Comparison of ENCODE assay signal across 20 cellular contexts in genomic region chr10:98456043-98456570, GRCh38. TPM values are rescaled to one million over a fixed set of nuclear protein-coding genes. Genes with fewer than 3 reads are reported as not detected.
DNase-seq lines count a peak whose midpoint lies in the region; ATAC-seq, FAIRE-seq and TF ChIP-seq lines count a peak whose summit lies in the region.
"Had no signal": no experiment of that assay in that cellular context is flagged by ENCODE, and none has a peak within 500 bp of the region (broad histone marks: within the 10 kb centered on the region; RNA-seq: fewer than 3 reads in every experiment).

No MANE protein-coding gene starts in this region.

- 96% methylated on average over 3 of the region's 4 CpGs for WGBS in esophagus muscularis mucosa

- H3K4me3 ChIP-seq in HEK293 (ENCODE audit: low read depth, low read length) (no peak overlapping the region), esophagus muscularis mucosa (no peak overlapping the region), Peyer's patch (no peak overlapping the region), upper lobe of right lung (no peak overlapping the region)
- H3K4me3 ChIP-seq: GM12878, HAP-1, K562, SJSA1 had no signal

- no peaks in the 10 kb centered on the region for H3K27me3 ChIP-seq in esophagus muscularis mucosa
- no peaks in the 10 kb centered on the region for H3K27me3 ChIP-seq in Peyer's patch
- H3K27me3 ChIP-seq in upper lobe of right lung = peaks cover 5% of the 10 kb centered on the region

- no peaks in the 10 kb centered on the region for H3K4me1 ChIP-seq in HEK293 (ENCODE audit: control insufficient read depth, insufficient read depth, low read length)
- H3K4me1 ChIP-seq in esophagus muscularis mucosa = peaks cover 6 to 10% (median 9%) of the 10 kb centered on the region in 4 donors
- no peaks in the 10 kb centered on the region for H3K4me1 ChIP-seq in Peyer's patch
- H3K4me1 ChIP-seq in upper lobe of right lung = peaks cover 4% of the 10 kb centered on the region
- H3K4me1 ChIP-seq: HAP-1 had no signal

- POLR2A ChIA-PET in HEK293 (lab: Yijun Ruan, JAX) = no interaction called here

- TF ChIP-seq CTCF in HEK293 (tag by site-specific recombination; IDR thresholded peaks at IDR 0.05) (no peak), esophagus muscularis mucosa (IDR thresholded peaks at IDR 0.05) (no peak), Peyer's patch (IDR thresholded peaks at IDR 0.05) (no peak), upper lobe of right lung (IDR thresholded peaks at IDR 0.05) (no peak)

- CTCF ChIA-PET in HEK293 (lab: Yijun Ruan, JAX) = interaction anchor here (1.2 to 2.4 kb wide), 2 partner anchors 11 to 31 kb away, joined by 5 to 6 read pairs; no protein-coding TSS in a partner anchor

- TF ChIP-seq EP300 in esophagus muscularis mucosa (IDR thresholded peaks at IDR 0.05) = no peak

- no peak for FAIRE-seq in H54 (lab: Jason Lieb, UNC)
- FAIRE-seq: A204.1, GM12878, K562 had no signal

- DNase-seq in COLO668 (lab: John Stamatoyannopoulos, UW; ENCODE audit: unreplicated experiment) (peak; percentile 31), NCI-H345 treated with DMSO at 0.1 percent for 48 hours (lab: John Stamatoyannopoulos, UW; ENCODE audit: unreplicated experiment) (peak; percentile 52), esophagus muscularis mucosa (ENCODE audit: extremely low spot score) (peak; percentile 26), H54 (ENCODE audit: insufficient read length, low spot score) (no peak), Peyer's patch (no peak), NCI-H82 treated with DMSO at 0.1 percent for 48 hours (lab: John Stamatoyannopoulos, UW; ENCODE audit: unreplicated experiment) (no peak), upper lobe of right lung (no peak)
- DNase-seq: Calu3; CD4-positive, alpha-beta memory T cell; NCI-H1105 treated with DMSO at 0.1 percent for 48 hours; NCI-H2029; NCI-H510A treated with DMSO at 0.1 percent for 48 hours; T-helper 17 cell had no signal

- H3K27ac ChIP-seq in HEK293 (ENCODE audit: extremely low read depth, low read depth, low read length) (no peak overlapping the region), esophagus muscularis mucosa (replicated peaks in 1 of 4) (no peak overlapping the region), Peyer's patch (no peak overlapping the region), upper lobe of right lung (no peak overlapping the region)
- H3K27ac ChIP-seq: SJSA1 had no signal

- H3K9me3 ChIP-seq in HEK293 (ENCODE audit: control insufficient read depth, insufficient read depth, low read depth, low read length) (no peaks in the 10 kb centered on the region), esophagus muscularis mucosa (no peaks in the 10 kb centered on the region), Peyer's patch (no peaks in the 10 kb centered on the region), upper lobe of right lung (no peaks in the 10 kb centered on the region)
- H3K9me3 ChIP-seq: HAP-1, SJSA1 had no signal

- no peak for ATAC-seq in upper lobe of right lung
- ATAC-seq: GM12878, K562, Panc1, T-helper 17 cell had no signal

- TF ChIP-seq POLR2A in esophagus muscularis mucosa (IDR thresholded peaks at IDR 0.05; ENCODE audit: low read depth) (no peak), H54 (IDR thresholded peaks at IDR 0.05; ENCODE audit: low read depth, low read length) (no peak), Peyer's patch (IDR thresholded peaks at IDR 0.05) (no peak)

- H3K36me3 ChIP-seq in HEK293 (ENCODE audit: control insufficient read depth in 2 of 2, insufficient read depth in 1 of 2, low read length in 2 of 2) (no peaks in the 10 kb centered on the region), esophagus muscularis mucosa (peaks cover 0 to 9% (median 0%) of the 10 kb centered on the region in 4 donors), Peyer's patch (no peaks in the 10 kb centered on the region), upper lobe of right lung (no peaks in the 10 kb centered on the region)
- H3K36me3 ChIP-seq: HAP-1, SJSA1 had no signal

- intact Hi-C loops in esophagus muscularis mucosa (cut with DNase I) = no loop called here
- intact Hi-C loops in upper lobe of right lung (cut with DNase I) = no loop called here

TF ChIP-seq in HEK293, 187 proteins besides CTCF, POLR2A, EP300 and RAD21:
- TF ChIP-seq ZNF747 (tag by site-specific recombination; IDR thresholded peaks at IDR 0.05) = no peak
- TF ChIP-seq ZNF133 (tag by site-specific recombination; IDR thresholded peaks at IDR 0.05) = no peak
- no peak for TF ChIP-seq GFI1B (tag by site-specific recombination; IDR thresholded peaks at IDR 0.05)
- TF ChIP-seq IKZF3 (tag by site-specific recombination; IDR thresholded peaks at IDR 0.05) = no peak
- no peak for TF ChIP-seq ZNF184 (tag by site-specific recombination; IDR thresholded peaks at IDR 0.05)
- no peak for TF ChIP-seq SCRT2 (tag by site-specific recombination; IDR thresholded peaks at IDR 0.05)
- no peak for TF ChIP-seq HOXA7 (CRISPR knock-in tag; IDR thresholded peaks at IDR 0.05; ENCODE audit: borderline replicate concordance)
- TF ChIP-seq ZIC2 (tag by site-specific recombination; IDR thresholded peaks at IDR 0.05) = peak; percentile 95
- TF ChIP-seq ZXDB (tag by site-specific recombination; IDR thresholded peaks at IDR 0.05) = no peak

RNA-seq across cellular contexts. Expression of gene HPS1, which starts 9.4 kb away (rescaled TPM):
- total RNA-seq in esophagus muscularis mucosa (10 to 100 TPM; 49.7 to 76.1 (median 63.7) TPM), Peyer's patch (100 to 1,000 TPM; 109 to 221 (median 136) TPM), upper lobe of right lung (77.7 TPM)

RNA-seq across cellular contexts. Expression of gene PYROXD2, which starts 41.1 kb away (rescaled TPM):
- 10 to 100 TPM in 1 of 4 donors, 1 to 10 TPM in 3; 5.8 to 10.2 (median 6.6) TPM for total RNA-seq in esophagus muscularis mucosa
- 10 to 100 TPM in 2 of 4 donors, 1 to 10 TPM in 2; 7.0 to 23.1 (median 11.5) TPM for total RNA-seq in Peyer's patch
- total RNA-seq in upper lobe of right lung = 13.0 TPM

Comparison
In these comparisons a context has a peak if more than half of its experiments do, and no peak if none do; other contexts are left out.
1. DNase-seq: peak in COLO668 (single experiment), NCI-H345 treated with DMSO at 0.1 percent for 48 hours (single experiment) and esophagus muscularis mucosa (single experiment); none in H54 (single experiment), Peyer's patch (0 of 3), NCI-H82 treated with DMSO at 0.1 percent for 48 hours (single experiment) and upper lobe of right lung (single experiment).